ENCODE assay signal across 14 cellular contexts in the genomic region with DNA sequence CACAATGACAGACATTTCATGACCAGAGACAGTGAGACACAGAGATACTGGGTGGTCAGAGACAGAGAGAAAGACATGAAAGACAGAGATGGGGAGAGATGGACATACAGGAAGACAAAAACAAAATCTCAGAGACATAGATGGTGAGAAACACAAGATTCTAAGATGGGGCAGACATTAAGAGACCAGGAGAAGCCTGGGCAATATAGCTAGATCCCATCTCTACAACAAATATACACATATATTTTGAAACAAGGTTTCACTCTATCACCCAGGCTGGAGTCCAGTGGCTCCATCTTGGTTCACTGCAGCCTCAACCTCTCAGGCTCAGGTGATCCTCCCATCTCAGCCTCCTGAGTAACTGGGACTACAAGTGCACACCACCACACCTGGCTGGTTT. TPM values are rescaled to one million over a fixed set of nuclear protein-coding genes. Genes with fewer than 3 reads are reported as not detected.
A peak's percentile ranks its signal among the peaks of the same experiment; 100 is the strongest.
DNase-seq lines count a peak whose midpoint lies in the region; ATAC-seq and TF ChIP-seq lines count a peak whose summit lies in the region.
"Had no signal": no experiment of that assay in that cellular context is flagged by ENCODE, and none has a peak within 500 bp of the region (broad histone marks: within the 10 kb centered on the region; RNA-seq: fewer than 3 reads in every experiment).

No MANE protein-coding gene starts in this region.

- H3K27me3 Mint-ChIP-seq in Caco-2 (ENCODE audit: insufficient read depth, unreplicated experiment) = no peaks in the 10 kb centered on the region
- peaks cover 7% of the 10 kb centered on the region for H3K27me3 Mint-ChIP-seq in WTC11 (ENCODE audit: low read depth)
- H3K27me3 Mint-ChIP-seq in memory B cell = no peaks in the 10 kb centered on the region

- no peak for TF ChIP-seq CTCF in 22Rv1 (IDR thresholded peaks at IDR 0.05)
- TF ChIP-seq CTCF in Caco-2 (IDR thresholded peaks at IDR 0.05; ENCODE audit: insufficient read depth in 1 of 2, low read depth in 1 of 2, low read length in 1 of 2, severe bottlenecking in 1 of 2, unreplicated experiment in 1 of 2) = no peak
- no peak for TF ChIP-seq CTCF in WTC11 (IDR thresholded peaks at IDR 0.05)

- H3K9me3 ChIP-seq in Caco-2 = no peaks in the 10 kb centered on the region

- intact Hi-C loops in Caco-2 (cut with micrococcal nuclease; ENCODE audit: unreplicated experiment) = no loop called here

- CTCF ChIA-PET in Caco-2 (lab: Charles Lee) = no interaction called here
- CTCF ChIA-PET in WTC11 (lab: Charles Lee) = no interaction called here

- H3K4me3 ChIP-seq in Caco-2 (ENCODE audit: low read depth, low read length) = no peak overlapping the region; the same call in 1 of the 2 replicates

- no peak overlapping the region for H3K27ac Mint-ChIP-seq in Caco-2 (ENCODE audit: unreplicated experiment)
- H3K27ac Mint-ChIP-seq in WTC11 = peak overlapping the region; percentile 46
- H3K27ac Mint-ChIP-seq in memory B cell = peak overlapping the region; percentile 98

- H3K9me3 Mint-ChIP-seq in Caco-2 (ENCODE audit: unreplicated experiment) = no peaks in the 10 kb centered on the region
- no peaks in the 10 kb centered on the region for H3K9me3 Mint-ChIP-seq in WTC11
- H3K9me3 Mint-ChIP-seq in memory B cell = no peaks in the 10 kb centered on the region

- BruUV-seq in Caco-2 (replicated peaks; lab: Mats Ljungman, UMichigan) = no TSS peak

- H3K4me3 Mint-ChIP-seq in Caco-2 (ENCODE audit: unreplicated experiment) (peak overlapping the region; percentile 87), WTC11 (peak overlapping the region; percentile 96), memory B cell (peak overlapping the region; percentile 97)

- no peaks in the 10 kb centered on the region for H3K27me3 ChIP-seq in Caco-2 (replicated peaks; ENCODE audit: control insufficient read depth, insufficient read depth, low read length)

- peak overlapping the region; percentile 97 for H3K27ac ChIP-seq in 22Rv1

- H3K4me1 ChIP-seq in Caco-2 = peaks cover 18% of the 10 kb centered on the region

- H3K36me3 Mint-ChIP-seq in Caco-2 (ENCODE audit: insufficient read depth, unreplicated experiment) (peaks cover 26% of the 10 kb centered on the region), WTC11 (0 out of 2 replicates have a peak, but pooled peaks cover 2% of the 10 kb centered on the region), memory B cell (peaks cover 5% of the 10 kb centered on the region)

- POLR2A ChIA-PET in Caco-2 (lab: Charles Lee) (no interaction called here), WTC11 (lab: Charles Lee) (no interaction called here)

- no peak for ATAC-seq in WTC11
- no peak for ATAC-seq in memory B cell (ENCODE audit: low read depth)
- no peak for ATAC-seq in GM21381 (IDR thresholded peaks at IDR 0.05; ENCODE audit: unreplicated experiment)
- no peak for ATAC-seq in HG02885 (IDR thresholded peaks at IDR 0.05; ENCODE audit: poor library complexity, unreplicated experiment)

- no peak for DNase-seq in Caco-2
- no peak for DNase-seq in WTC11 (ENCODE audit: low spot score)
- DNase-seq in memory B cell (ENCODE audit: low spot score in 2 of 2) = no peak
- no peak for DNase-seq in NCI-H128 (lab: John Stamatoyannopoulos, UW; ENCODE audit: unreplicated experiment)
- DNase-seq in stimulated activated CD8-positive, alpha-beta memory T cell treated with anti-CD3 and anti-CD28 coated beads, Interleukin-4, amount 100 ng/mL, for 48 hours = no peak
- DNase-seq: effector CD4-positive, alpha-beta T cell; foreskin fibroblast; HCEC 1CT; retina; stimulated activated CD4-positive, alpha-beta T cell treated with anti-CD3 and anti-CD28 coated beads, Interleukin-4, amount 100 ng/mL, for 1 hour; stimulated activated naive CD4-positive, alpha-beta T cell treated with Interleukin-2 at 50 U/mL for 16 hours had no signal

- H3K36me3 ChIP-seq in Caco-2 (ENCODE audit: control insufficient read depth, insufficient read depth, low read length) = no peaks in the 10 kb centered on the region

- peaks cover 13% of the 10 kb centered on the region for H3K4me1 Mint-ChIP-seq in Caco-2 (ENCODE audit: low read depth, unreplicated experiment)
- H3K4me1 Mint-ChIP-seq in WTC11 = peaks cover 14% of the 10 kb centered on the region
- H3K4me1 Mint-ChIP-seq in memory B cell = peaks cover 31% of the 10 kb centered on the region

TF ChIP-seq in WTC11, 78 proteins besides CTCF, POLR2A, EP300 and RAD21 (continues in another document):
- no peak for TF ChIP-seq EMX1 (CRISPR knock-in tag; IDR thresholded peaks at IDR 0.05)
- TF ChIP-seq, protein P1, sequence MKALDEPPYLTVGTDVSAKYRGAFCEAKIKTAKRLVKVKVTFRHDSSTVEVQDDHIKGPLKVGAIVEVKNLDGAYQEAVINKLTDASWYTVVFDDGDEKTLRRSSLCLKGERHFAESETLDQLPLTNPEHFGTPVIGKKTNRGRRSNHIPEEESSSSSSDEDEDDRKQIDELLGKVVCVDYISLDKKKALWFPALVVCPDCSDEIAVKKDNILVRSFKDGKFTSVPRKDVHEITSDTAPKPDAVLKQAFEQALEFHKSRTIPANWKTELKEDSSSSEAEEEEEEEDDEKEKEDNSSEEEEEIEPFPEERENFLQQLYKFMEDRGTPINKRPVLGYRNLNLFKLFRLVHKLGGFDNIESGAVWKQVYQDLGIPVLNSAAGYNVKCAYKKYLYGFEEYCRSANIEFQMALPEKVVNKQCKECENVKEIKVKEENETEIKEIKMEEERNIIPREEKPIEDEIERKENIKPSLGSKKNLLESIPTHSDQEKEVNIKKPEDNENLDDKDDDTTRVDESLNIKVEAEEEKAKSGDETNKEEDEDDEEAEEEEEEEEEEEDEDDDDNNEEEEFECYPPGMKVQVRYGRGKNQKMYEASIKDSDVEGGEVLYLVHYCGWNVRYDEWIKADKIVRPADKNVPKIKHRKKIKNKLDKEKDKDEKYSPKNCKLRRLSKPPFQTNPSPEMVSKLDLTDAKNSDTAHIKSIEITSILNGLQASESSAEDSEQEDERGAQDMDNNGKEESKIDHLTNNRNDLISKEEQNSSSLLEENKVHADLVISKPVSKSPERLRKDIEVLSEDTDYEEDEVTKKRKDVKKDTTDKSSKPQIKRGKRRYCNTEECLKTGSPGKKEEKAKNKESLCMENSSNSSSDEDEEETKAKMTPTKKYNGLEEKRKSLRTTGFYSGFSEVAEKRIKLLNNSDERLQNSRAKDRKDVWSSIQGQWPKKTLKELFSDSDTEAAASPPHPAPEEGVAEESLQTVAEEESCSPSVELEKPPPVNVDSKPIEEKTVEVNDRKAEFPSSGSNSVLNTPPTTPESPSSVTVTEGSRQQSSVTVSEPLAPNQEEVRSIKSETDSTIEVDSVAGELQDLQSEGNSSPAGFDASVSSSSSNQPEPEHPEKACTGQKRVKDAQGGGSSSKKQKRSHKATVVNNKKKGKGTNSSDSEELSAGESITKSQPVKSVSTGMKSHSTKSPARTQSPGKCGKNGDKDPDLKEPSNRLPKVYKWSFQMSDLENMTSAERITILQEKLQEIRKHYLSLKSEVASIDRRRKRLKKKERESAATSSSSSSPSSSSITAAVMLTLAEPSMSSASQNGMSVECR (CRISPR knock-in tag; IDR thresholded peaks at IDR 0.05; ENCODE audit: borderline replicate concordance) = no peak
- TF ChIP-seq ZSCAN18 (CRISPR knock-in tag; IDR thresholded peaks at IDR 0.05) = no peak
- TF ChIP-seq CREB1 (CRISPR knock-in tag; IDR thresholded peaks at IDR 0.05) = no peak
- no peak for TF ChIP-seq MYBL2 (CRISPR knock-in tag; IDR thresholded peaks at IDR 0.05)
- no peak for TF ChIP-seq RORB (CRISPR knock-in tag; IDR thresholded peaks at IDR 0.05)
- TF ChIP-seq, protein P2, sequence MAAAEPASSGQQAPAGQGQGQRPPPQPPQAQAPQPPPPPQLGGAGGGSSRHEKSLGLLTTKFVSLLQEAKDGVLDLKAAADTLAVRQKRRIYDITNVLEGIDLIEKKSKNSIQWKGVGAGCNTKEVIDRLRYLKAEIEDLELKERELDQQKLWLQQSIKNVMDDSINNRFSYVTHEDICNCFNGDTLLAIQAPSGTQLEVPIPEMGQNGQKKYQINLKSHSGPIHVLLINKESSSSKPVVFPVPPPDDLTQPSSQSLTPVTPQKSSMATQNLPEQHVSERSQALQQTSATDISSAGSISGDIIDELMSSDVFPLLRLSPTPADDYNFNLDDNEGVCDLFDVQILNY (CRISPR knock-in tag; IDR thresholded peaks at IDR 0.05) = no peak
- no peak for TF ChIP-seq ZNF263 (CRISPR knock-in tag; IDR thresholded peaks at IDR 0.05; ENCODE audit: low read depth)
- TF ChIP-seq NR3C1 (CRISPR knock-in tag; conservative IDR thresholded peaks at IDR 0.05; ENCODE audit: low read depth) = no peak
- no peak for TF ChIP-seq OVOL2 (CRISPR knock-in tag; IDR thresholded peaks at IDR 0.05; ENCODE audit: borderline replicate concordance)
- no peak for TF ChIP-seq ATF2 (CRISPR knock-in tag; IDR thresholded peaks at IDR 0.05; ENCODE audit: borderline replicate concordance, low read depth)

RNA-seq across cellular contexts. Expression of gene SEPTIN1, which starts 2.3 kb away (rescaled TPM):
- total RNA-seq in Caco-2 (2022) (0.21 and 0.34 TPM in 2 replicates), WTC11 (2021) (2.3 to 2.7 TPM (median 2.6 TPM) in 3 replicates)

RNA-seq across cellular contexts. Expression of gene MYL11, which starts 5.5 kb away (rescaled TPM):
- total RNA-seq in Caco-2 (2022) (2.7 and 2.9 TPM in 2 replicates), WTC11 (2021) (0.80 to 1.3 TPM (median 0.85 TPM) in 3 replicates)

RNA-seq across cellular contexts. Expression of gene TBC1D10B, which starts 9.8 kb away (rescaled TPM):
- total RNA-seq in Caco-2 (2022) (36.9 and 40.5 TPM in 2 replicates), WTC11 (2021) (33.4 to 40.5 TPM (median 34.6 TPM) in 3 replicates)

RNA-seq across cellular contexts. Expression of gene ZNF48, which starts 15.1 kb away (rescaled TPM):
- total RNA-seq in Caco-2 (2022) = 12.8 and 13.4 TPM in 2 replicates
- total RNA-seq in WTC11 (2021) = 31.3 to 39.3 TPM (median 32.1 TPM) in 3 replicates

RNA-seq across cellular contexts. Expression of gene CD2BP2, which starts 25.0 kb away (rescaled TPM):
- total RNA-seq in Caco-2 (2022) (50.1 and 51.8 TPM in 2 replicates), WTC11 (2021) (51.0 to 56.6 TPM (median 51.1 TPM) in 3 replicates)
